In the genomic region with DNA sequence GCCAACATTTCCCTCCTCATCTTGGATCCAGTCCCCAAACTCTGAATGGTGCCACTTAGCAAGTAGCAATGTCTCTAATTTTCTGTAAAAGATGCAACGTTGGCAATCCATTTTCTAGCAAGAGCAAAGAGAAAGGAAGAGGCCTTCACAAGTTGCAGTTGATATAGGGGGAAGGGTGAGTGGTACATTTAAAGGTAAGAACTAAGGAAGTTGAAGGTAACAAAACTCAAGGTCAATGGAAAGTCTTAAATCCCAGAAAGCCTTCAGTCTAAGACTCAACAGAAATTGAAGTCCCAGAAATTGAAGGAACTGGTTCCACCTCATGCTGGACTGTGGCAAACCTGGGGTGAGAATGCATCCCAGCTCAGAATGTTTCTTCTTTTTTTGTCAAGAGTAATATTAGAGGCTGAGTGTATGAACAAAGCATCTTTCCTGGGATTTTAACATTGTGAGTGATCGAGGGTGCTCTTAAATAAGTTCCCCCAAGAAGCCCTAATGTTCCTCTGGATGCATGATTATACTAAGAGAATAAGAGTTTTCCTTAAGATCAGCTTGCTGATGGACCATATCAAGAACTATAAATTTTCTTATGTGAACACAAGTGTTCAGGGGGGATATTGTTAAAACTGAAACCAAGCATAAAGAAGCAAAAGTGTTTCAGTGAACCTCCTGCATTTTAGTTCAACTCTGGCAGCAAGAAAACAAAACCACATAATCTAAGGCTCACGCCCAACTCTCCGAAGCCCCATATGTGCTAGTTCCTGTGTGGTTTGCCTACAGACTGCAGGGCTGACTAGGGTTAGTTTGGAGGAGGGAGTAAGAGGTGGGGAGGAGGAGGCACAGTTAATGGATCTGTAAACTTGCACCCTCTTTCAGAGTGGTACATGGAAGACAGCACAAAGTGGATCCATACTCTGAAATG, we compare ENCODE assay signal across 8 cellular contexts. TPM values are rescaled to one million over a fixed set of nuclear protein-coding genes. Genes with fewer than 3 reads are reported as not detected.
DNase-seq lines count a peak whose midpoint lies in the region; ATAC-seq, FAIRE-seq and TF ChIP-seq lines count a peak whose summit lies in the region.

A gene (plus strand): TSS at position 779 of the 922 bp plus-strand sequence. CDS start 46,023 bp downstream, outside the sequence.

- no peak for FAIRE-seq in astrocyte (lab: Jason Lieb, UNC)

- no peaks in the 10 kb centered on the region for H3K27me3 ChIP-seq in BLaER1
- peaks cover 21% of the 10 kb centered on the region for H3K27me3 ChIP-seq in astrocyte (ENCODE audit: insufficient read depth, low read length)
- H3K27me3 ChIP-seq in aorta (ENCODE audit: control insufficient read depth in 1 of 2, insufficient read depth in 2 of 2, low read length in 1 of 2) = no peaks in the 10 kb centered on the region

- peak; percentile 63 for ATAC-seq in GM21526 (IDR thresholded peaks at IDR 0.05; ENCODE audit: low FRiP score, unreplicated experiment)
- ATAC-seq in GM19467 (IDR thresholded peaks at IDR 0.05; ENCODE audit: unreplicated experiment) = no peak
- ATAC-seq in aorta (ENCODE audit: low FRiP score) = no peak
- no peak for ATAC-seq in left colon

- H3K79me2 ChIP-seq in astrocyte (ENCODE audit: insufficient read depth, low read length) = no peaks in the 10 kb centered on the region

- no peak within 1 kb of the TSS for H2AFZ ChIP-seq in astrocyte (ENCODE audit: low read depth, low read length)

- no peak for TF ChIP-seq CTCF in astrocyte (IDR thresholded peaks at IDR 0.05; ENCODE audit: insufficient read depth, low read depth, low read length)

- no peak within 1 kb of the TSS; the same call in 1 of the 2 replicates for H3K9ac ChIP-seq in BLaER1
- H3K9ac ChIP-seq in astrocyte (ENCODE audit: low read length) = no peak within 1 kb of the TSS

- H3K4me3 ChIP-seq in BLaER1 (no peak within 1 kb of the TSS), astrocyte (ENCODE audit: insufficient read depth, low read depth, low read length) (no peak within 1 kb of the TSS), aorta (ENCODE audit: low read length in 2 of 2) (no peak within 1 kb of the TSS)

- no peaks in the 10 kb centered on the region for H3K9me3 ChIP-seq in BLaER1
- no peaks in the 10 kb centered on the region for H3K9me3 ChIP-seq in astrocyte (ENCODE audit: insufficient read depth, low read depth, low read length)
- no peaks in the 10 kb centered on the region for H3K9me3 ChIP-seq in aorta (ENCODE audit: control insufficient read depth, low read length)

- H3K9me3 Mint-ChIP-seq in astrocyte (ENCODE audit: unreplicated experiment) = no peaks in the 10 kb centered on the region

- peak; percentile 15 for DNase-seq in SKM-1 treated with dmso at 0.1 percent for 144 hours (lab: John Stamatoyannopoulos, UW; ENCODE audit: unreplicated experiment)
- no peak for DNase-seq in astrocyte (ENCODE audit: low read depth)
- DNase-seq in aorta = no peak
- DNase-seq in left colon = no peak
- no peak for DNase-seq in H4 (ENCODE audit: low spot score)

- H4K20me1 ChIP-seq in BLaER1 (no peaks in the 10 kb centered on the region), astrocyte (ENCODE audit: insufficient read depth, low read length) (no peaks in the 10 kb centered on the region)

- intact Hi-C loops in aorta (cut with DNase I) = no loop called here
- intact Hi-C loops in left colon (cut with DNase I, micrococcal nuclease) = no loop called here

- WGBS in aorta, 2 donors = 64 to 67% methylated on average over 4 of the region's 4 CpGs

- peaks cover 19% of the 10 kb centered on the region for H3K27me3 Mint-ChIP-seq in astrocyte (ENCODE audit: low read depth, unreplicated experiment)

- H3K36me3 ChIP-seq in BLaER1 = no peaks in the 10 kb centered on the region
- H3K36me3 ChIP-seq in astrocyte (ENCODE audit: insufficient read depth, low read length) = no peaks in the 10 kb centered on the region
- no peaks in the 10 kb centered on the region for H3K36me3 ChIP-seq in aorta (ENCODE audit: control insufficient read depth in 1 of 2, insufficient read depth in 2 of 2, low read length in 1 of 2)

- H3K27ac Mint-ChIP-seq in astrocyte (ENCODE audit: unreplicated experiment) = peak within 1 kb of the TSS; percentile 70

- H3K4me1 Mint-ChIP-seq in astrocyte (ENCODE audit: low read depth, unreplicated experiment) = peaks cover 8% of the 10 kb centered on the region

- H3K4me2 ChIP-seq in BLaER1 (peak within 1 kb of the TSS; percentile 69), astrocyte (ENCODE audit: low read length) (no peak within 1 kb of the TSS)

- peak within 1 kb of the TSS; percentile 6; the same call in 1 of the 2 replicates for H3K27ac ChIP-seq in BLaER1
- no peak within 1 kb of the TSS for H3K27ac ChIP-seq in astrocyte (ENCODE audit: low read depth, low read length)
- no peak within 1 kb of the TSS for H3K27ac ChIP-seq in aorta (ENCODE audit: low read depth in 1 of 2, low read length in 2 of 2)

- no peak within 1 kb of the TSS for H3K4me3 Mint-ChIP-seq in astrocyte (ENCODE audit: unreplicated experiment)

- H3K4me1 ChIP-seq in BLaER1 (peaks cover 43% of the 10 kb centered on the region), astrocyte (ENCODE audit: insufficient read depth, low read length) (no peaks in the 10 kb centered on the region), aorta (ENCODE audit: control insufficient read depth in 1 of 2, insufficient read depth in 2 of 2, low read length in 2 of 2) (no peaks in the 10 kb centered on the region)

- peaks cover 2% of the 10 kb centered on the region for H3K36me3 Mint-ChIP-seq in astrocyte (ENCODE audit: low read depth, unreplicated experiment)

RNA-seq across cellular contexts. Expression of the gene that starts here (rescaled TPM):
- 0.23 and 1.2 TPM in 2 replicates for total RNA-seq in astrocyte
- total RNA-seq in aorta = 1 to 10 TPM; 2.0 to 3.6 TPM
- under 1 TPM in 1 of 2 donors, not detected in 1; 0.05 TPM for polyA plus RNA-seq in aorta
- 1 to 10 TPM; 1.2 to 2.1 TPM for total RNA-seq in left colon
- not detected in 2 replicates for total RNA-seq in H4 (2014; rRNA removed; shearing (Covaris generic))
